10 cellular contexts compared by ENCODE assay signal in the genomic region with DNA sequence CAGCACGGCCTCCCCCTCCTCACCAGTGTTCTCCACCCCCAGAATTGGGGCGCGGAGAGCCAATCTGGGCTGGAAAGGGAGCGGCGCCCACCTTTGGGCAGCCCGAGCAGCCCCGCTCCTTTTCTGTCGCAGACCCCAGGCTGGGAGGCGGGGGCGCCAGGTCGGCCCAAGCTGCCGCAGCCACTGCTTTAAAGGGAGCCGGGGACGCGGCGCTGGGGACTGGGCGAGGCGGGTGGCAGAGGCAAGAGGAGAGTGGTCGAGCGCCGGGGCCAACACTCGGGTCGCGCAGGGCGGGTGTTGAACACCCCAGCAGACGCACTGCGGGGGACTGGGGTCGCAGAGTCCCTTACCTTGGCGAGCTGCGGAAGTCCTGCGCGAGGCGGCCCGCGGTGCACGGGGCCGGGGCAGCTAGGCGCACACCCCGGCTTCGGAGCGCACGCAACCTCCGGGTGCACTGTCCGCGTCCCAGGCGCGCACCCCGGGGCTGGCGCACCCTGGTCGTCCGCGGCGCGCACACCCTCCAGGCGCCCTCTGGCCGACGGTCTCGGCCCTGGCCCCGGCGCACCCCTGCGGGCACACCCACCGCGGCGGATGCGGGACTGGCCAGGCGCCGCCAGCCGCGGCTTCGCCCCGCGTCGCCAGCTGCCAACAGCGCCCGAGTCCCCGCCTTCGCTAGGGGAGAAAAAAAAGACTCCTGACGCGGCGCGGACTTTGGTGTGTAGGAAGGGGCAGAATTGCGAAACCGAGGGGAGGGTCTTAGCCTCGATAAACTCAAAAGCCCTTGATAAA. TPM values are rescaled to one million over a fixed set of nuclear protein-coding genes. Genes with fewer than 3 reads are reported as not detected.
DNase-seq lines count a peak whose midpoint lies in the region; ATAC-seq and TF ChIP-seq lines count a peak whose summit lies in the region.
"Had no signal": no experiment of that assay in that cellular context is flagged by ENCODE, and none has a peak within 500 bp of the region (broad histone marks: within the 10 kb centered on the region; RNA-seq: fewer than 3 reads in every experiment).

A gene (minus strand): TSS at position 679 of the 789 bp plus-strand sequence. CDS start 37,870 bp downstream, outside the sequence.

- H3K9me3 Mint-ChIP-seq in activated T-cell treated with anti-CD3 and anti-CD28 coated beads, Interleukin-2, amount 50 U/mL, for 72 hours, result no peaks in the 10 kb centered on the region
- H3K9me3 Mint-ChIP-seq in mesothelial cell of epicardium, result no peaks in the 10 kb centered on the region
- H3K9me3 Mint-ChIP-seq: activated naive CD4-positive, alpha-beta T cell treated with anti-CD3 and anti-CD28 coated beads, Interleukin-2, amount 10 ng/mL, durations not matched to agents 7 days and 5 days had no signal

- H3K9ac ChIP-seq in duodenal mucosa (ENCODE audit: low read depth in 1 of 2, low read length in 2 of 2), result no peak within 1 kb of the TSS

- H3K4me1 ChIP-seq in duodenal mucosa (ENCODE audit: control insufficient read depth in 1 of 2, insufficient read depth in 2 of 2, low read length in 2 of 2) (peaks cover 0 to 3% of the 10 kb centered on the region in 2 donors), upper lobe of right lung (no peaks in the 10 kb centered on the region)

- intact Hi-C loops in upper lobe of right lung (cut with DNase I), result no loop called here

- CTCF ChIA-PET in RWPE1 (lab: Yijun Ruan, JAX), result interaction anchor here (0.7 to 0.9 kb wide), 3 partner anchors 49 to 217 kb away, joined by 3 read pairs; no protein-coding TSS in a partner anchor

- H3K4me1 Mint-ChIP-seq in activated T-cell treated with anti-CD3 and anti-CD28 coated beads, Interleukin-2, amount 50 U/mL, for 72 hours (ENCODE audit: low read depth), result peaks cover 5% of the 10 kb centered on the region
- peaks cover 62% of the 10 kb centered on the region for H3K4me1 Mint-ChIP-seq in mesothelial cell of epicardium

- peak in 1 of 2 donors; percentile 6 for DNase-seq in activated T-cell treated with anti-CD3 and anti-CD28 coated beads, Interleukin-2, amount 50 U/mL, for 72 hours
- DNase-seq in activated T-cell treated with anti-CD3 and anti-CD28 coated beads, Interleukin-2, amount 50 U/mL, for 1 hour, result no peak
- DNase-seq in mesothelial cell of epicardium (ENCODE audit: low spot score in 2 of 2, unreplicated experiment in 2 of 2) (peak; percentile 35 to 59), upper lobe of right lung (no peak), kidney glomerular epithelial cell (lab: John Stamatoyannopoulos, UW) (no peak), RWPE1 (ENCODE audit: low spot score) (no peak)
- DNase-seq in activated CD4-positive, alpha-beta T cell treated with anti-CD3 and anti-CD28 coated beads, Interleukin-2, amount 50 U/mL, for 48 hours, result no peak
- DNase-seq: activated naive CD4-positive, alpha-beta T cell treated with anti-CD3 and anti-CD28 coated beads, Interleukin-2, amount 10 ng/mL, durations not matched to agents 7 days and 5 days; DMS79 treated with DMSO at 0.1 percent for 48 hours had no signal

- H3K27ac ChIP-seq in duodenal mucosa (ENCODE audit: low read depth, low read length), result no peak within 1 kb of the TSS
- H3K27ac ChIP-seq in upper lobe of right lung, result peak within 1 kb of the TSS; percentile 17
- H3K27ac ChIP-seq in RWPE1, result no peak within 1 kb of the TSS

- H3K36me3 Mint-ChIP-seq in activated T-cell treated with anti-CD3 and anti-CD28 coated beads, Interleukin-2, amount 50 U/mL, for 72 hours (ENCODE audit: insufficient read depth in 2 of 2), result no peaks in the 10 kb centered on the region
- no peaks in the 10 kb centered on the region for H3K36me3 Mint-ChIP-seq in mesothelial cell of epicardium
- H3K36me3 Mint-ChIP-seq: activated naive CD4-positive, alpha-beta T cell treated with anti-CD3 and anti-CD28 coated beads, Interleukin-2, amount 10 ng/mL, durations not matched to agents 7 days and 5 days had no signal

- H3K27me3 ChIP-seq in duodenal mucosa (ENCODE audit: control insufficient read depth in 1 of 2, insufficient read depth in 2 of 2, low read length in 2 of 2), result peaks cover 19 to 23% of the 10 kb centered on the region in 2 donors
- H3K27me3 ChIP-seq in upper lobe of right lung, result peaks cover 13% of the 10 kb centered on the region

- H3K9me3 ChIP-seq in duodenal mucosa (ENCODE audit: control insufficient read depth in 1 of 2, low read length in 2 of 2), result no peaks in the 10 kb centered on the region
- H3K9me3 ChIP-seq in upper lobe of right lung, result no peaks in the 10 kb centered on the region

- H3K27ac Mint-ChIP-seq in activated T-cell treated with anti-CD3 and anti-CD28 coated beads, Interleukin-2, amount 50 U/mL, for 72 hours, result no peak within 1 kb of the TSS
- peak within 1 kb of the TSS; percentile 47 for H3K27ac Mint-ChIP-seq in mesothelial cell of epicardium
- H3K27ac Mint-ChIP-seq: activated naive CD4-positive, alpha-beta T cell treated with anti-CD3 and anti-CD28 coated beads, Interleukin-2, amount 10 ng/mL, durations not matched to agents 7 days and 5 days had no signal

- peaks cover 45% of the 10 kb centered on the region for H3K27me3 Mint-ChIP-seq in activated T-cell treated with anti-CD3 and anti-CD28 coated beads, Interleukin-2, amount 50 U/mL, for 72 hours (ENCODE audit: low read depth)
- peaks cover 6% of the 10 kb centered on the region for H3K27me3 Mint-ChIP-seq in mesothelial cell of epicardium (ENCODE audit: low read depth)

- H3K36me3 ChIP-seq in duodenal mucosa (ENCODE audit: control insufficient read depth in 1 of 2, insufficient read depth in 2 of 2, low read length in 2 of 2), result no peaks in the 10 kb centered on the region
- H3K36me3 ChIP-seq in upper lobe of right lung, result no peaks in the 10 kb centered on the region

- peak within 1 kb of the TSS; percentile 1 to 50 for H3K4me3 Mint-ChIP-seq in activated T-cell treated with anti-CD3 and anti-CD28 coated beads, Interleukin-2, amount 50 U/mL, for 72 hours
- H3K4me3 Mint-ChIP-seq in mesothelial cell of epicardium, result peak within 1 kb of the TSS; percentile 80
- H3K4me3 Mint-ChIP-seq: activated naive CD4-positive, alpha-beta T cell treated with anti-CD3 and anti-CD28 coated beads, Interleukin-2, amount 10 ng/mL, durations not matched to agents 7 days and 5 days had no signal

- TF ChIP-seq CTCF in mesothelial cell of epicardium (IDR thresholded peaks at IDR 0.05; ENCODE audit: unreplicated experiment) (no peak), upper lobe of right lung (IDR thresholded peaks at IDR 0.05) (no peak), RWPE1 (conservative IDR thresholded peaks at IDR 0.05; ENCODE audit: low read depth) (no peak)

- POLR2A ChIA-PET in RWPE1 (lab: Yijun Ruan, JAX; ENCODE audit: low non-redundant PET), result interaction anchor here (0.6 kb wide), 1 partner anchor 71 kb away, joined by 4 read pairs; no protein-coding TSS in a partner anchor

- H3K4me3 ChIP-seq in duodenal mucosa (ENCODE audit: low read depth in 1 of 2, low read length in 2 of 2), result peak within 1 kb of the TSS; percentile 35 to 45
- H3K4me3 ChIP-seq in upper lobe of right lung, result peak within 1 kb of the TSS; percentile 56

- peak in 1 of 2 donors; percentile 15 for ATAC-seq in activated T-cell treated with anti-CD3 and anti-CD28 coated beads, Interleukin-2, amount 50 U/mL, for 72 hours (replicated peaks in 1 of 2)
- ATAC-seq in upper lobe of right lung, result peak; percentile 80

RNA-seq across cellular contexts. Expression of the gene that starts here (rescaled TPM):
- total RNA-seq in activated T-cell treated with anti-CD3 and anti-CD28 coated beads, Interleukin-2, amount 50 U/mL, for 72 hours, result not detected
- total RNA-seq in mesothelial cell of epicardium (34.3 to 36.5 TPM (median 35.2 TPM) in 3 replicates), upper lobe of right lung (6.4 TPM)

Comparison
In these comparisons a context has a peak if more than half of its experiments do, and no peak if none do; other contexts are left out.
1. DNase-seq: peak in mesothelial cell of epicardium (2 of 2); none in activated T-cell treated with anti-CD3 and anti-CD28 coated beads, Interleukin-2, amount 50 U/mL, for 1 hour (single experiment), upper lobe of right lung (single experiment), kidney glomerular epithelial cell (single experiment), RWPE1 (single experiment) and activated CD4-positive, alpha-beta T cell treated with anti-CD3 and anti-CD28 coated beads, Interleukin-2, amount 50 U/mL, for 48 hours (0 of 2).